In genomic region chr3:169457807-169458206, GRCh38 we compare ENCODE assay signal across 19 cellular contexts.
DNase-seq lines count a peak whose midpoint lies in the region; ATAC-seq lines count a peak whose summit lies in the region.
"Had no signal": no experiment of that assay in that cellular context is flagged by ENCODE, and none has a peak within 500 bp of the region (broad histone marks: within the 10 kb centered on the region; RNA-seq: fewer than 3 reads in every experiment).

No MANE protein-coding gene starts in this region.

- peak; percentile 46 for DNase-seq in NCI-H510A treated with DMSO at 0.1 percent for 48 hours (lab: John Stamatoyannopoulos, UW)
- no peak for DNase-seq in NCI-H510A (lab: John Stamatoyannopoulos, UW)
- peak; percentile 45 to 82 for DNase-seq in NCI-H2081 (lab: John Stamatoyannopoulos, UW)
- peak; percentile 99 for DNase-seq in NCI-H82 (lab: John Stamatoyannopoulos, UW)
- DNase-seq in middle frontal gyrus (ENCODE audit: extremely low spot score, low spot score), result no peak
- no peak for DNase-seq in KG1 (lab: John Stamatoyannopoulos, UW)
- DNase-seq in MG63, result no peak
- DNase-seq: CD4-positive, alpha-beta memory T cell; GDM1; GOT3; NCI-H1092; NCI-H2227 treated with DMSO at 0.1 percent for 48 hours; NCI-H526 treated with DMSO at 0.1 percent for 48 hours; Peyer's patch; T-helper 1 cell had no signal

- no peak overlapping the region for H3K4me3 ChIP-seq in MG63
- H3K4me3 ChIP-seq: GM12878, K562, Peyer's patch, SK-N-MC had no signal

- no peak for ATAC-seq in GM19397 (IDR thresholded peaks at IDR 0.05; ENCODE audit: unreplicated experiment)
- ATAC-seq: GM12878, K562 had no signal

- no peaks in the 10 kb centered on the region for H3K27me3 ChIP-seq in MG63
- H3K27me3 ChIP-seq: Peyer's patch had no signal

- no peaks in the 10 kb centered on the region for H3K9me3 ChIP-seq in MG63
- H3K9me3 ChIP-seq: Peyer's patch had no signal

- H3K36me3 ChIP-seq in MG63, result no peaks in the 10 kb centered on the region
- H3K36me3 ChIP-seq: Peyer's patch had no signal

Comparison
In these comparisons a context has a peak if more than half of its experiments do, and no peak if none do; other contexts are left out.
1. DNase-seq: peak in NCI-H510A treated with DMSO at 0.1 percent for 48 hours (single experiment), NCI-H2081 (2 of 2) and NCI-H82 (single experiment); none in NCI-H510A (single experiment), middle frontal gyrus (single experiment), KG1 (single experiment) and MG63 (single experiment).